17 cellular contexts compared by ENCODE assay signal in genomic region chr5:170644501-170644900, GRCh38.
DNase-seq lines count a peak whose midpoint lies in the region; ATAC-seq and TF ChIP-seq lines count a peak whose summit lies in the region.
"Had no signal": no experiment of that assay in that cellular context is flagged by ENCODE, and none has a peak within 500 bp of the region (broad histone marks: within the 10 kb centered on the region; RNA-seq: fewer than 3 reads in every experiment).

No MANE protein-coding gene starts in this region.

- no peak overlapping the region for H3K27ac ChIP-seq in coronary artery
- no peak overlapping the region for H3K27ac ChIP-seq in sigmoid colon
- no peak overlapping the region for H3K27ac ChIP-seq in RWPE1
- H3K27ac ChIP-seq in right lobe of liver, result no peak overlapping the region
- H3K27ac ChIP-seq: BLaER1 had no signal

- POLR2A ChIA-PET in RWPE1 (lab: Yijun Ruan, JAX; ENCODE audit: low non-redundant PET), result no interaction called here

- CTCF ChIA-PET in RWPE1 (lab: Yijun Ruan, JAX), result interaction anchor here (1.1 to 1.3 kb wide), 2 partner anchors 11 to 100 kb away, joined by 3 to 4 read pairs; no protein-coding TSS in a partner anchor

- no peak for ATAC-seq in right lobe of liver

- H3K27me3 ChIP-seq in sigmoid colon, result peaks cover 0 to 21% (median 0%) of the 10 kb centered on the region in 3 donors
- H3K27me3 ChIP-seq in right lobe of liver, result no peaks in the 10 kb centered on the region
- H3K27me3 ChIP-seq: BLaER1 had no signal

- intact Hi-C loops in sigmoid colon (cut with DNase I) (no loop called here), right lobe of liver (cut with DNase I) (no loop called here)

- H3K4me3 ChIP-seq in coronary artery (no peak overlapping the region), sigmoid colon (no peak overlapping the region), right lobe of liver (no peak overlapping the region)
- H3K4me3 ChIP-seq: BLaER1, HAP-1 had no signal

- no peak for TF ChIP-seq EP300 in sigmoid colon (IDR thresholded peaks at IDR 0.05)

- peak; percentile 12 for DNase-seq in activated CD8-positive, alpha-beta memory T cell treated with anti-CD3 and anti-CD28 coated beads, Interleukin-2, amount 50 U/mL, for 48 hours
- DNase-seq in activated CD8-positive, alpha-beta memory T cell treated with anti-CD3 and anti-CD28 coated beads, Interleukin-2, amount 50 U/mL, for 4 hours, result no peak
- DNase-seq in coronary artery (ENCODE audit: low spot score) (peak; percentile 43), sigmoid colon (peak; percentile 4), RWPE1 (ENCODE audit: low spot score) (no peak), NCI-H345 (lab: John Stamatoyannopoulos, UW) (no peak), right lobe of liver (no peak)
- no peak for DNase-seq in activated naive CD4-positive, alpha-beta T cell (lab: John Stamatoyannopoulos, UW)
- DNase-seq: 8988T; CD4-positive, alpha-beta memory T cell; DMS153; DMS79; GF-D8; GOT3; IMR-90 had no signal

- H3K36me3 ChIP-seq in sigmoid colon (no peaks in the 10 kb centered on the region), right lobe of liver (no peaks in the 10 kb centered on the region)
- H3K36me3 ChIP-seq: BLaER1, HAP-1 had no signal

- no peak for TF ChIP-seq CTCF in coronary artery (IDR thresholded peaks at IDR 0.05)
- TF ChIP-seq CTCF in sigmoid colon (IDR thresholded peaks at IDR 0.05), result no peak
- TF ChIP-seq CTCF in RWPE1 (conservative IDR thresholded peaks at IDR 0.05; ENCODE audit: low read depth), result no peak
- no peak for TF ChIP-seq CTCF in right lobe of liver (IDR thresholded peaks at IDR 0.05)

- TF ChIP-seq POLR2A in sigmoid colon (IDR thresholded peaks at IDR 0.05), result no peak
- no peak for TF ChIP-seq POLR2A in right lobe of liver (IDR thresholded peaks at IDR 0.05)

- no peaks in the 10 kb centered on the region for H3K4me1 ChIP-seq in sigmoid colon
- no peaks in the 10 kb centered on the region for H3K4me1 ChIP-seq in right lobe of liver
- H3K4me1 ChIP-seq: HAP-1 had no signal

- H3K9me3 ChIP-seq in sigmoid colon (no peaks in the 10 kb centered on the region), right lobe of liver (no peaks in the 10 kb centered on the region)
- H3K9me3 ChIP-seq: BLaER1, HAP-1 had no signal

Comparison
In these comparisons a context has a peak if more than half of its experiments do, and no peak if none do; other contexts are left out.
1. DNase-seq: peak in activated CD8-positive, alpha-beta memory T cell treated with anti-CD3 and anti-CD28 coated beads, Interleukin-2, amount 50 U/mL, for 48 hours (single experiment), coronary artery (single experiment) and sigmoid colon (single experiment); none in activated CD8-positive, alpha-beta memory T cell treated with anti-CD3 and anti-CD28 coated beads, Interleukin-2, amount 50 U/mL, for 4 hours (single experiment), RWPE1 (single experiment), NCI-H345 (single experiment), right lobe of liver (0 of 3) and activated naive CD4-positive, alpha-beta T cell (0 of 4).